ENCODE assay signal across 10 cellular contexts in genomic region chr18:8616026-8616401, GRCh38. TPM values are rescaled to one million over a fixed set of nuclear protein-coding genes. Genes with fewer than 3 reads are reported as not detected.
DNase-seq lines count a peak whose midpoint lies in the region; ATAC-seq and TF ChIP-seq lines count a peak whose summit lies in the region.
"Had no signal": no experiment of that assay in that cellular context is flagged by ENCODE, and none has a peak within 500 bp of the region (broad histone marks: within the 10 kb centered on the region; RNA-seq: fewer than 3 reads in every experiment).

No MANE protein-coding gene starts in this region.

- TF ChIP-seq CTCF in PC-3 (conservative IDR thresholded peaks at IDR 0.05; ENCODE audit: low read depth, low read length) (no peak), fibroblast of the aortic adventitia (IDR thresholded peaks at IDR 0.05; ENCODE audit: insufficient read depth, low read length) (no peak), stomach (IDR thresholded peaks at IDR 0.05) (no peak), Peyer's patch (IDR thresholded peaks at IDR 0.05) (no peak)

- H3K9me3 ChIP-seq in PC-3 (ENCODE audit: low read length) (no peaks in the 10 kb centered on the region), stomach (no peaks in the 10 kb centered on the region), Peyer's patch (no peaks in the 10 kb centered on the region)

- H3F3A ChIP-seq in PC-3 (ENCODE audit: low read length, unreplicated experiment), result no peaks in the 10 kb centered on the region

- H3K4me3 ChIP-seq in PC-3 (ENCODE audit: low read length) (peak overlapping the region; percentile 8; the same call in 1 of the 2 replicates), fibroblast of the aortic adventitia (ENCODE audit: low read depth, low read length) (peak overlapping the region; percentile 38), stomach (no peak overlapping the region), Peyer's patch (no peak overlapping the region)

- H3K27ac ChIP-seq in PC-3 (ENCODE audit: low read length) (peak overlapping the region; percentile 78), stomach (peak overlapping the region in 4 of 5 donors; percentile 1 to 56 (median 54)), Peyer's patch (peak overlapping the region in 1 of 4 donors; percentile 52)

- 58 to 73% (median 62%) methylated on average over 4 of the region's 4 CpGs for WGBS in stomach, 5 donors

- TF ChIP-seq POLR2A in stomach (IDR thresholded peaks at IDR 0.05) (no peak), Peyer's patch (IDR thresholded peaks at IDR 0.05) (no peak)

- CTCF ChIA-PET in PC-3 (lab: Charles Lee), result no interaction called here

- DNase-seq in NCI-H2081 (lab: John Stamatoyannopoulos, UW) (peak; percentile 30 to 51), NCI-H2081 treated with DMSO at 0.1 percent for 48 hours (lab: John Stamatoyannopoulos, UW) (no peak), PC-3 (peak; percentile 48), fibroblast of the aortic adventitia (ENCODE audit: low read depth) (no peak), stomach (no peak), Peyer's patch (no peak), AML-193 (lab: John Stamatoyannopoulos, UW) (no peak)
- DNase-seq: activated T-cell treated with anti-CD3 and anti-CD28 coated beads, Interleukin-2, amount 50 U/mL, for 4 hours; NCI-H1048 had no signal

- BruUV-seq in PC-3 (replicated peaks; lab: Mats Ljungman, UMichigan), result no TSS peak

- no peaks in the 10 kb centered on the region for H3K27me3 ChIP-seq in PC-3 (ENCODE audit: low read length)
- H3K27me3 ChIP-seq in stomach, result no peaks in the 10 kb centered on the region
- H3K27me3 ChIP-seq in Peyer's patch, result no peaks in the 10 kb centered on the region

- H3K36me3 ChIP-seq in PC-3 (ENCODE audit: low read depth, low read length) (peaks cover under 1% of the 10 kb centered on the region; the same call in 1 of the 2 replicates), stomach (peaks cover 0 to 4% (median 0%) of the 10 kb centered on the region in 4 donors), Peyer's patch (no peaks in the 10 kb centered on the region)

- H3K4me1 ChIP-seq in PC-3 (ENCODE audit: insufficient read depth, low read length) (peaks cover 39% of the 10 kb centered on the region), stomach (peaks cover 35 to 87% (median 60%) of the 10 kb centered on the region in 4 donors), Peyer's patch (peaks cover 0 to 47% (median 8%) of the 10 kb centered on the region in 4 donors)

- ATAC-seq in PC-3 (peak; percentile 29), HG03439 (IDR thresholded peaks at IDR 0.05; ENCODE audit: unreplicated experiment) (no peak)
- ATAC-seq: activated T-cell treated with anti-CD3 and anti-CD28 coated beads, Interleukin-2, amount 50 U/mL, for 4 hours had no signal

- H4K20me1 ChIP-seq in PC-3 (ENCODE audit: low read length), result peaks cover 35% of the 10 kb centered on the region

- H3K4me2 ChIP-seq in PC-3 (ENCODE audit: low read length), result peak overlapping the region; percentile 59

- no peak overlapping the region for H2AFZ ChIP-seq in PC-3 (ENCODE audit: low read length)

- POLR2A ChIA-PET in PC-3 (lab: Charles Lee; ENCODE audit: unreplicated experiment), result no interaction called here

- H3K9ac ChIP-seq in PC-3 (ENCODE audit: low read length), result peak overlapping the region; percentile 28; the same call in 1 of the 2 replicates

- intact Hi-C loops in PC-3 (cut with micrococcal nuclease), result no loop called here
- intact Hi-C loops in stomach (cut with DNase I; ENCODE audit: low total_unique reads), result no loop called here

- no peaks in the 10 kb centered on the region for H3K9me2 ChIP-seq in PC-3 (replicated peaks; ENCODE audit: low read length)

- TF ChIP-seq EP300 in stomach (IDR thresholded peaks at IDR 0.05), result no peak

- peaks cover 98% of the 10 kb centered on the region for H3K79me2 ChIP-seq in PC-3 (ENCODE audit: low read length)

RNA-seq across cellular contexts. Expression of gene RAB12, which starts 6.8 kb away (rescaled TPM):
- total RNA-seq in PC-3 (2014; rRNA removed), result 50.9 and 54.9 TPM in 2 replicates
- 64.9 and 67.4 TPM in 2 replicates for total RNA-seq in fibroblast of the aortic adventitia (ENCODE audit: low replicate concordance)
- total RNA-seq in stomach, result 10 to 100 TPM; 10.7 to 88.5 (median 35.2) TPM
- 10 to 100 TPM; 14.8 to 24.3 (median 19.1) TPM for polyA plus RNA-seq in stomach
- total RNA-seq in Peyer's patch, result 10 to 100 TPM; 21.4 to 37.1 (median 28.4) TPM

Comparison
In these comparisons a context has a peak if more than half of its experiments do, and no peak if none do; other contexts are left out.
1. DNase-seq: peak in NCI-H2081 (2 of 2) and PC-3 (single experiment); none in NCI-H2081 treated with DMSO at 0.1 percent for 48 hours (single experiment), fibroblast of the aortic adventitia (single experiment), stomach (single experiment), Peyer's patch (0 of 3) and AML-193 (0 of 2).
2. H3K4me3 ChIP-seq: peak in PC-3 (single experiment) and fibroblast of the aortic adventitia (single experiment); none in stomach (0 of 4) and Peyer's patch (0 of 4).